Comparison of ENCODE assay signal across 9 cellular contexts in genomic region chr20:59320426-59320825, GRCh38. TPM values are rescaled to one million over a fixed set of nuclear protein-coding genes. Genes with fewer than 3 reads are reported as not detected.
"Had no signal": no experiment of that assay in that cellular context is flagged by ENCODE, and none has a peak within 500 bp of the region (broad histone marks: within the 10 kb centered on the region; RNA-seq: fewer than 3 reads in every experiment).

No MANE protein-coding gene starts in this region.

- H3K36me3 Mint-ChIP-seq: IgD-negative memory B cell had no signal

- DNase-seq: IMR-90, KBM-7, KG1 had no signal

- H3K4me1 Mint-ChIP-seq: IgD-negative memory B cell had no signal

- H3K27ac ChIP-seq: HL-60, KMS-11 had no signal

- ATAC-seq: K562 had no signal

- H3K9ac ChIP-seq: KMS-11 had no signal

- H3K4me3 ChIP-seq: K562 had no signal

- H3K27ac Mint-ChIP-seq: IgD-negative memory B cell had no signal

- FAIRE-seq: K562 had no signal

- H3K9me3 Mint-ChIP-seq: IgD-negative memory B cell had no signal

- H3K4me2 ChIP-seq: KMS-11 had no signal

RNA-seq across cellular contexts. Expression of gene EDN3, which starts 20.0 kb away (rescaled TPM):
- total RNA-seq: HT-29, HT1080, IMR-90, K562 had no signal
- polyA plus RNA-seq: IgD-negative memory B cell, IMR-90, K562 had no signal
